21 cellular contexts compared by ENCODE assay signal in the genomic region with DNA sequence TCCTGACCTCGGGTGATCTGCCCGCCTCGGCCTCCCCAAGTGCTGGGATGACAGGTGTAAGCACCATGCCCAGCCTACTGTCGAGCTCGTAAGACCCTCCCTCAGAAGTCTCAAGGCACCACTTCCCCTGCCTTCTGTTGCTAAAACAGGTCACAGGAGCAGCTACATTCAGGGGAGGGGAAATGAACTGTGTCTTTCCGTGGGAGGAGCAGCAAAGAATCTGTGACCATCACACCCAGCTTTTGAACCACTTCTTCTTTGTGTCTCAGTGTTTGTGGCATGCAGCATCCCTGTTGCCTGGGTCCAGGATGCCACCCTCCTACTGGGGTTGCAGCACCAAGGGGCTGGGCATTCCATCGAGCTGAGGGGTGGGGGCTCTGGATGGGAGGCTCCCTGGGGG. TPM values are rescaled to one million over a fixed set of nuclear protein-coding genes. Genes with fewer than 3 reads are reported as not detected.
A peak's percentile ranks its signal among the peaks of the same experiment; 100 is the strongest.
DNase-seq lines count a peak whose midpoint lies in the region; ATAC-seq, FAIRE-seq and TF ChIP-seq lines count a peak whose summit lies in the region.
"Had no signal": no experiment of that assay in that cellular context is flagged by ENCODE, and none has a peak within 500 bp of the region (broad histone marks: within the 10 kb centered on the region; RNA-seq: fewer than 3 reads in every experiment).

No MANE protein-coding gene starts in this region.

- H3K27me3 Mint-ChIP-seq in stimulated activated memory B cell treated with anti-CD40 and anti-IgM and Interleukin-4, amounts not matched to agents 10 μg/mL and 1 μg/mL and 100 μg/mL, for 72 hours = no peaks in the 10 kb centered on the region
- H3K27me3 Mint-ChIP-seq: T-cell had no signal

- peaks cover 3% of the 10 kb centered on the region; the same call in 1 of the 3 replicates for H3K9me3 ChIP-seq in GM12878 (replicated peaks; ENCODE audit: control insufficient read depth, insufficient read depth, low read length)

- peak overlapping the region; percentile 85 for H3K27ac Mint-ChIP-seq in stimulated activated memory B cell treated with anti-CD40 and anti-IgM and Interleukin-4, amounts not matched to agents 10 μg/mL and 1 μg/mL and 100 μg/mL, for 72 hours
- H3K27ac Mint-ChIP-seq: T-cell had no signal

- no peak for ATAC-seq in GM12878
- peak; percentile 71 for ATAC-seq in stimulated activated memory B cell treated with anti-CD40 and anti-IgM and Interleukin-4, amounts not matched to agents 10 μg/mL and 1 μg/mL and 100 μg/mL, for 72 hours
- no peak for ATAC-seq in left ventricle myocardium superior
- ATAC-seq: T-cell had no signal

- TF ChIP-seq POLR2A in GM12878 (IDR thresholded peaks at IDR 0.05; ENCODE audit: low read depth, low read length) = no peak

- DNase-seq in CD1c-positive myeloid dendritic cell (ENCODE audit: extremely low spot score) (peak; percentile 76), KBM-7 (peak; percentile 33), GM12878 (ENCODE audit: low read depth, low spot score) (no peak), left ventricle myocardium superior (no peak), GM19240 (ENCODE audit: insufficient read length, low spot score) (no peak), NAMALWA (ENCODE audit: low spot score) (no peak)
- DNase-seq: C1 segment of cervical spinal cord, IMR-90, Karpas-422, NCI-H1105, NCI-H2029 treated with DMSO at 0.1 percent for 48 hours, NCI-H345, NCI-H526, OCI-M1, SJCRH30, T-cell had no signal

- RAD21 ChIA-PET in GM12878 (lab: Charles Lee; ENCODE audit: unreplicated experiment) = interaction anchor here (0.6 to 1.0 kb wide), 3 partner anchors 36 to 109 kb away, joined by 3 read pairs; no protein-coding TSS in a partner anchor

- CTCF ChIA-PET in GM12878 (lab: Yijun Ruan, JAX) = interaction anchor here (0.8 to 1.7 kb wide), 2 partner anchors 9 to 36 kb away, joined by 3 to 9 read pairs; no protein-coding TSS in a partner anchor

- H3K4me3 Mint-ChIP-seq in stimulated activated memory B cell treated with anti-CD40 and anti-IgM and Interleukin-4, amounts not matched to agents 10 μg/mL and 1 μg/mL and 100 μg/mL, for 72 hours = peak overlapping the region; percentile 10
- H3K4me3 Mint-ChIP-seq: T-cell had no signal

- peaks cover 9% of the 10 kb centered on the region for H3K36me3 Mint-ChIP-seq in stimulated activated memory B cell treated with anti-CD40 and anti-IgM and Interleukin-4, amounts not matched to agents 10 μg/mL and 1 μg/mL and 100 μg/mL, for 72 hours
- H3K36me3 Mint-ChIP-seq: T-cell had no signal

- no peak overlapping the region for H3K9ac ChIP-seq in GM12878 (ENCODE audit: control insufficient read depth, insufficient read depth, low read length)

- no peak overlapping the region for H2AFZ ChIP-seq in GM12878 (ENCODE audit: control insufficient read depth, low read depth, low read length)

- no peaks in the 10 kb centered on the region for H3K79me2 ChIP-seq in GM12878 (ENCODE audit: control insufficient read depth, insufficient read depth, low read length)

- in situ Hi-C loops in KBM-7 (cut with MboI; ENCODE audit: low pct_unique_long_range_greater_than_20kb, low sequenced_read_pairs) (no loop called here), GM12878 (cut with MboI) (no loop called here)

- no peaks in the 10 kb centered on the region for H3K36me3 ChIP-seq in GM12878 (ENCODE audit: control insufficient read depth in 2 of 2, insufficient read depth in 2 of 2, low read length in 1 of 2)
- H3K36me3 ChIP-seq: SJCRH30 had no signal

- no peaks in the 10 kb centered on the region for H4K20me1 ChIP-seq in GM12878 (ENCODE audit: control insufficient read depth, insufficient read depth)

- no TSS peak for BruUV-seq in GM12878 (replicated peaks; lab: Mats Ljungman, UMichigan)

- H3K4me3 ChIP-seq in GM12878 = no peak overlapping the region
- H3K4me3 ChIP-seq: SJCRH30 had no signal

- no peak for TF ChIP-seq EP300 in GM12878 (IDR thresholded peaks at IDR 0.05; ENCODE audit: borderline replicate concordance in 1 of 2, control insufficient read depth in 1 of 2, low read depth in 2 of 2, low read length in 2 of 2)

- 10% methylated on average over 7 of the region's 7 CpGs for WGBS in GM12878 (ENCODE audit: insufficient coverage, insufficient replicate concordance, low lambda C conversion rate, missing lambda C conversion rate)

- H3K27ac ChIP-seq in GM12878 (ENCODE audit: control insufficient read depth, insufficient read depth) = no peak overlapping the region
- H3K27ac ChIP-seq: SJCRH30 had no signal

- H3K27me3 ChIP-seq in GM12878 (replicated peaks in 1 of 2; ENCODE audit: control insufficient read depth in 2 of 2, insufficient read depth in 2 of 2, low read length in 1 of 2) = no peaks in the 10 kb centered on the region

- no peak overlapping the region for H3K4me2 ChIP-seq in GM12878 (ENCODE audit: control insufficient read depth, insufficient read depth)

- peaks cover 4% of the 10 kb centered on the region for H3K9me3 Mint-ChIP-seq in stimulated activated memory B cell treated with anti-CD40 and anti-IgM and Interleukin-4, amounts not matched to agents 10 μg/mL and 1 μg/mL and 100 μg/mL, for 72 hours

- no peak for TF ChIP-seq CTCF in GM12878 (IDR thresholded peaks at IDR 0.05 in 2 of 3, conservative IDR thresholded peaks at IDR 0.05 in 1 of 3; ENCODE audit: control insufficient read depth in 2 of 3, extremely low read depth in 1 of 3, insufficient read depth in 1 of 3, low read depth in 3 of 3, low read length in 3 of 3)

- TF ChIP-seq RAD21 in GM12878 (IDR thresholded peaks at IDR 0.05; ENCODE audit: insufficient read depth, low read depth, low read length) = no peak

- H3K4me1 ChIP-seq in GM12878 (ENCODE audit: control insufficient read depth, insufficient read depth, low read length) = peaks cover 8% of the 10 kb centered on the region

- SMC1A ChIA-PET in GM12878 (lab: Charles Lee; ENCODE audit: uncharacterized antibody, unreplicated experiment) = interaction anchor here (0.8 kb wide), 1 partner anchor 86 kb away, joined by 3 read pairs; no protein-coding TSS in a partner anchor

- FAIRE-seq in GM12878 (lab: Jason Lieb, UNC) = no peak
- FAIRE-seq: D721Med, GM12892, GM18507, RCC 7860 had no signal

- POLR2A ChIA-PET in GM12878 (lab: Charles Lee) = interaction anchor here (0.6 to 1.5 kb wide), 6 partner anchors 9 to 108 kb away, joined by 3 to 5 read pairs (median 4); no protein-coding TSS in a partner anchor

- peaks cover 55% of the 10 kb centered on the region for H3K4me1 Mint-ChIP-seq in stimulated activated memory B cell treated with anti-CD40 and anti-IgM and Interleukin-4, amounts not matched to agents 10 μg/mL and 1 μg/mL and 100 μg/mL, for 72 hours

- intact Hi-C loops in GM12878 (cut with micrococcal nuclease; ENCODE audit: unreplicated experiment) = no loop called here
- intact Hi-C loops in left ventricle myocardium superior (cut with micrococcal nuclease) = no loop called here

RNA-seq across cellular contexts. Expression of a gene that starts 7.7 kb away (rescaled TPM):
- total RNA-seq in GM12878 (2013; cell fraction: nucleolus; rRNA removed) = 158 and 167 TPM in 2 replicates
- 78.9 and 79.6 TPM in 2 replicates for total RNA-seq in GM12878 (2014; rRNA removed)
- total RNA-seq in GM12878 (2014; rRNA removed; fragmentation: Illumina TruSeq; extraction: Trizol) = 24.6 and 32.5 TPM in 2 replicates
- total RNA-seq in GM12878 (2021) = 67.3 and 71.3 TPM in 2 replicates
- polyA plus RNA-seq in GM12878 (2011; ENCODE audit: low read depth) = 12.9 TPM
- polyA plus RNA-seq in GM12878 (2011; rRNA removed) = 25.2 and 54.1 TPM in 2 replicates
- polyA plus RNA-seq in GM12878 (2011; cell fraction: cytosol; rRNA removed) = 62.5 and 117 TPM in 2 replicates
- polyA plus RNA-seq in GM12878 (2011; cell fraction: nucleus; rRNA removed) = 467 and 499 TPM in 2 replicates
- 55.3 and 64.5 TPM in 2 replicates for polyA plus RNA-seq in GM12878 (2012)
- polyA plus RNA-seq in GM12878 (2014; fragmentation: Illumina TruSeq; extraction: Trizol) = 3.1 and 17.5 TPM in 2 replicates
- polyA plus RNA-seq in GM12878 (2014; fragmentation: Nextera tagmentation; extraction: Ambion mirVana) = under 1 TPM; 0.64 to 0.84 TPM
- 107 and 109 TPM in 2 replicates for polyA plus RNA-seq in GM12878 (2014; rRNA removed)
- 1 to 10 TPM; 4.6 to 5.6 TPM for polyA plus RNA-seq in GM12878 (2016; fragmentation: Nextera tagmentation; extraction: Ambion mirVana)
- 31.1 and 54.8 TPM in 2 replicates for polyA minus RNA-seq in GM12878 (2011; rRNA and poly(A)+ RNA removed)
- polyA minus RNA-seq in GM12878 (2011; cell fraction: cytosol; rRNA and poly(A)+ RNA removed) = 25.0 and 31.3 TPM in 2 replicates
- 30.7 and 54.0 TPM in 2 replicates for polyA minus RNA-seq in GM12878 (2011; cell fraction: nucleus; rRNA and poly(A)+ RNA removed)
- total RNA-seq in left ventricle myocardium superior = 27.9 TPM

RNA-seq across cellular contexts. Expression of a gene that starts 28.0 kb away (rescaled TPM):
- total RNA-seq in GM12878 (2013; cell fraction: nucleolus; rRNA removed) = 26.1 and 30.8 TPM in 2 replicates
- total RNA-seq in GM12878 (2014; rRNA removed) (3.8 and 5.6 TPM in 2 replicates), GM12878 (2014; rRNA removed; fragmentation: Illumina TruSeq; extraction: Trizol) (0.27 TPM in 1 of 2 replicates, not detected in the other), GM12878 (2021) (11.6 and 11.8 TPM in 2 replicates), left ventricle myocardium superior (2.0 TPM)
- polyA plus RNA-seq in GM12878 (2011; ENCODE audit: low read depth) = 0.54 TPM
- polyA plus RNA-seq in GM12878 (2011; rRNA removed) (0.13 and 0.46 TPM in 2 replicates), GM12878 (2014; fragmentation: Illumina TruSeq; extraction: Trizol) (not detected in 2 replicates), GM12878 (2014; fragmentation: Nextera tagmentation; extraction: Ambion mirVana) (not detected), GM12878 (2014; rRNA removed) (11.0 and 13.2 TPM in 2 replicates), GM12878 (2016; fragmentation: Nextera tagmentation; extraction: Ambion mirVana) (1 to 10 TPM; 7.7 to 8.9 TPM)
- 1.1 and 2.1 TPM in 2 replicates for polyA plus RNA-seq in GM12878 (2011; cell fraction: cytosol; rRNA removed)
- 5.4 and 12.3 TPM in 2 replicates for polyA plus RNA-seq in GM12878 (2011; cell fraction: nucleus; rRNA removed)
- polyA plus RNA-seq in GM12878 (2012) = 3.0 and 3.7 TPM in 2 replicates
- polyA minus RNA-seq in GM12878 (2011; rRNA and poly(A)+ RNA removed) = 0.62 TPM in 1 of 2 replicates, not detected in the other
- polyA minus RNA-seq in GM12878 (2011; cell fraction: cytosol; rRNA and poly(A)+ RNA removed) = 1.1 and 1.5 TPM in 2 replicates
- 1.9 and 4.9 TPM in 2 replicates for polyA minus RNA-seq in GM12878 (2011; cell fraction: nucleus; rRNA and poly(A)+ RNA removed)

RNA-seq across cellular contexts. Expression of a gene that starts 28.0 kb away (rescaled TPM):
- total RNA-seq in GM12878 (2013; cell fraction: nucleolus; rRNA removed) = 42.9 and 44.9 TPM in 2 replicates
- total RNA-seq in GM12878 (2014; rRNA removed) = 16.9 and 19.3 TPM in 2 replicates
- total RNA-seq in GM12878 (2014; rRNA removed; fragmentation: Illumina TruSeq; extraction: Trizol) = 6.5 and 7.0 TPM in 2 replicates
- 34.7 and 38.7 TPM in 2 replicates for total RNA-seq in GM12878 (2021)
- 8.1 TPM for polyA plus RNA-seq in GM12878 (2011; ENCODE audit: low read depth)
- polyA plus RNA-seq in GM12878 (2011; rRNA removed) = 2.7 and 5.6 TPM in 2 replicates
- 6.9 and 10.0 TPM in 2 replicates for polyA plus RNA-seq in GM12878 (2011; cell fraction: cytosol; rRNA removed)
- 28.6 and 39.7 TPM in 2 replicates for polyA plus RNA-seq in GM12878 (2011; cell fraction: nucleus; rRNA removed)
- 21.9 and 26.7 TPM in 2 replicates for polyA plus RNA-seq in GM12878 (2012)
- 5.1 and 8.7 TPM in 2 replicates for polyA plus RNA-seq in GM12878 (2014; fragmentation: Illumina TruSeq; extraction: Trizol)
- polyA plus RNA-seq in GM12878 (2014; fragmentation: Nextera tagmentation; extraction: Ambion mirVana) = 1 to 10 TPM in 1 of 2 experiments, under 1 TPM in 1; 0.63 to 2.3 TPM
- 24.4 and 33.2 TPM in 2 replicates for polyA plus RNA-seq in GM12878 (2014; rRNA removed)
- polyA plus RNA-seq in GM12878 (2016; fragmentation: Nextera tagmentation; extraction: Ambion mirVana) = 10 to 100 TPM; 33.8 to 34.4 TPM
- polyA minus RNA-seq in GM12878 (2011; rRNA and poly(A)+ RNA removed) = 3.1 and 15.0 TPM in 2 replicates
- 7.0 and 10.7 TPM in 2 replicates for polyA minus RNA-seq in GM12878 (2011; cell fraction: cytosol; rRNA and poly(A)+ RNA removed)
- 9.1 and 17.2 TPM in 2 replicates for polyA minus RNA-seq in GM12878 (2011; cell fraction: nucleus; rRNA and poly(A)+ RNA removed)
- 16.4 TPM for total RNA-seq in left ventricle myocardium superior

RNA-seq across cellular contexts. Expression of a gene that starts 47.9 kb away (rescaled TPM):
- total RNA-seq in GM12878 (2013; cell fraction: nucleolus; rRNA removed) = 25.8 and 29.5 TPM in 2 replicates
- total RNA-seq in GM12878 (2014; rRNA removed) (109 and 126 TPM in 2 replicates), GM12878 (2014; rRNA removed; fragmentation: Illumina TruSeq; extraction: Trizol) (5.6 and 7.0 TPM in 2 replicates), GM12878 (2021) (72.6 and 77.6 TPM in 2 replicates), left ventricle myocardium superior (64.4 TPM)
- 8.6 TPM for polyA plus RNA-seq in GM12878 (2011; ENCODE audit: low read depth)
- polyA plus RNA-seq in GM12878 (2011; rRNA removed) (7.7 and 25.3 TPM in 2 replicates), GM12878 (2014; fragmentation: Illumina TruSeq; extraction: Trizol) (0.87 and 2.5 TPM in 2 replicates), GM12878 (2014; fragmentation: Nextera tagmentation; extraction: Ambion mirVana) (under 1 TPM in 1 of 2 experiments, not detected in 1; 0.13 TPM), GM12878 (2014; rRNA removed) (84.5 and 105 TPM in 2 replicates), GM12878 (2016; fragmentation: Nextera tagmentation; extraction: Ambion mirVana) (10 to 100 TPM; 28.8 to 45.7 TPM)
- 45.6 and 92.1 TPM in 2 replicates for polyA plus RNA-seq in GM12878 (2011; cell fraction: cytosol; rRNA removed)
- 158 and 188 TPM in 2 replicates for polyA plus RNA-seq in GM12878 (2011; cell fraction: nucleus; rRNA removed)
- polyA plus RNA-seq in GM12878 (2012) = 36.2 and 44.0 TPM in 2 replicates
- polyA minus RNA-seq in GM12878 (2011; rRNA and poly(A)+ RNA removed) = 22.4 and 32.0 TPM in 2 replicates
- 21.4 and 26.9 TPM in 2 replicates for polyA minus RNA-seq in GM12878 (2011; cell fraction: cytosol; rRNA and poly(A)+ RNA removed)
- polyA minus RNA-seq in GM12878 (2011; cell fraction: nucleus; rRNA and poly(A)+ RNA removed) = 13.5 and 18.1 TPM in 2 replicates

Comparison
In these comparisons a context has a peak if more than half of its experiments do, and no peak if none do; other contexts are left out.
1. DNase-seq: peak in CD1c-positive myeloid dendritic cell (single experiment) and KBM-7 (single experiment); none in GM12878 (single experiment), left ventricle myocardium superior (single experiment), GM19240 (single experiment) and NAMALWA (single experiment).